15 cellular contexts compared by ENCODE assay signal in the genomic region with DNA sequence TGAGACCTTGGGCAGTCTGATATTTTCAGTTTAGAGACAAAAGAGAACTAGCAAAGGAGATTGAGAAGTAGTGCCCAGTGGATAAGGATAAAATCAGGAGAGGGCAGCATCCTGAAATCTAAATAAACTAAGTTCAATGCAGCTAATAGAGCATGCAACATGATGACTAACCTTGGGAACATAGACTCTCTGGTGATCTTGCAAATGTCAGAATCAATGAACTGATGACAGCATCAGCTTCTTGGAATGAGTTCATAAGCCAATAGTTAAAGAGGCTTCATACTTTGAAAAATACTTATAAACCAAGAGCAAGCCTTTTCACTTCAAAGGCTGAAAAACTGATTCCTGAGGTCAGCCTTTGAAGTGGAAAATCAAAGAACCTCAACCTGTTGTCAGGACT. TPM values are rescaled to one million over a fixed set of nuclear protein-coding genes. Genes with fewer than 3 reads are reported as not detected.
DNase-seq lines count a peak whose midpoint lies in the region; ATAC-seq and TF ChIP-seq lines count a peak whose summit lies in the region.
"Had no signal": no experiment of that assay in that cellular context is flagged by ENCODE, and none has a peak within 500 bp of the region (broad histone marks: within the 10 kb centered on the region; RNA-seq: fewer than 3 reads in every experiment).

No MANE protein-coding gene starts in this region.

- no peak overlapping the region for H3K27ac ChIP-seq in tibial nerve
- H3K27ac ChIP-seq: PC-9 had no signal

- H3K9me3 ChIP-seq in tibial nerve, result no peaks in the 10 kb centered on the region

- no peak overlapping the region for H3K27ac Mint-ChIP-seq in activated T-helper 17 cell treated with anti-CD3 and anti-CD28 coated beads, Interleukin-2, amount 50 U/mL, for 72 hours

- H3K36me3 ChIP-seq in tibial nerve, result no peaks in the 10 kb centered on the region

- TF ChIP-seq CTCF in fibroblast of mammary gland (conservative IDR thresholded peaks at IDR 0.05; ENCODE audit: control insufficient read depth, insufficient read depth, low read depth, low read length) (no peak), tibial nerve (IDR thresholded peaks at IDR 0.05) (no peak)

- H3K27me3 ChIP-seq in tibial nerve, result no peaks in the 10 kb centered on the region

- H3K4me3 ChIP-seq in fibroblast of mammary gland (ENCODE audit: control insufficient read depth, low read depth, low read length) (no peak overlapping the region), tibial nerve (no peak overlapping the region)
- H3K4me3 ChIP-seq: PC-9 had no signal

- TF ChIP-seq POLR2A in tibial nerve (IDR thresholded peaks at IDR 0.05), result no peak

- no peaks in the 10 kb centered on the region for H3K27me3 Mint-ChIP-seq in activated T-helper 17 cell treated with anti-CD3 and anti-CD28 coated beads, Interleukin-2, amount 50 U/mL, for 72 hours

- H3K36me3 Mint-ChIP-seq in activated T-helper 17 cell treated with anti-CD3 and anti-CD28 coated beads, Interleukin-2, amount 50 U/mL, for 72 hours (ENCODE audit: low read depth), result peaks cover 17% of the 10 kb centered on the region

- DNase-seq in GM04504 (ENCODE audit: low read depth), result peak; percentile 2
- DNase-seq in fibroblast of mammary gland (ENCODE audit: low read depth), result peak; percentile 67
- peak; percentile 52 for DNase-seq in renal cortical epithelial cell (ENCODE audit: low read depth)
- DNase-seq in tibial nerve (ENCODE audit: low spot score in 2 of 2), result no peak
- DNase-seq: C1 segment of cervical spinal cord, EL, Karpas-422, MM.1S, NCI-H187 treated with DMSO at 0.1 percent for 48 hours, NCI-H2171 treated with DMSO at 0.1 percent for 48 hours, NCI-H774, PC-9 had no signal

- H3K4me3 Mint-ChIP-seq in activated T-helper 17 cell treated with anti-CD3 and anti-CD28 coated beads, Interleukin-2, amount 50 U/mL, for 72 hours, result no peak overlapping the region

- H3K4me1 ChIP-seq in tibial nerve, result peaks cover 0 to 6% (median 3%) of the 10 kb centered on the region in 4 donors

- H3K4me1 Mint-ChIP-seq in activated T-helper 17 cell treated with anti-CD3 and anti-CD28 coated beads, Interleukin-2, amount 50 U/mL, for 72 hours, result peaks cover 3% of the 10 kb centered on the region

- ATAC-seq in activated T-helper 17 cell treated with anti-CD3 and anti-CD28 coated beads, Interleukin-2, amount 50 U/mL, for 72 hours (replicated peaks), result peak; percentile 57
- no peak for ATAC-seq in GM19328 (IDR thresholded peaks at IDR 0.05; ENCODE audit: unreplicated experiment)
- ATAC-seq in HG02938 (IDR thresholded peaks at IDR 0.05; ENCODE audit: unreplicated experiment), result no peak

- no peak for TF ChIP-seq EP300 in tibial nerve (IDR thresholded peaks at IDR 0.05)

- no peaks in the 10 kb centered on the region for H3K9me3 Mint-ChIP-seq in activated T-helper 17 cell treated with anti-CD3 and anti-CD28 coated beads, Interleukin-2, amount 50 U/mL, for 72 hours

RNA-seq across cellular contexts. Expression of a gene that starts 8.2 kb away (rescaled TPM):
- 1 to 10 TPM; 3.9 to 6.5 TPM for total RNA-seq in activated T-helper 17 cell treated with anti-CD3 and anti-CD28 coated beads, Interleukin-2, amount 50 U/mL, for 72 hours
- total RNA-seq in renal cortical epithelial cell (1.2 and 11.6 TPM in 2 replicates), tibial nerve (10 to 100 TPM in 2 of 4 donors, 1 to 10 TPM in 2; 7.3 to 14.9 (median 9.9) TPM)

RNA-seq across cellular contexts. Expression of a gene that starts 16.1 kb away (rescaled TPM):
- total RNA-seq in activated T-helper 17 cell treated with anti-CD3 and anti-CD28 coated beads, Interleukin-2, amount 50 U/mL, for 72 hours, result 1 to 10 TPM; 1.9 to 4.4 TPM
- 1.6 and 7.7 TPM in 2 replicates for total RNA-seq in renal cortical epithelial cell
- 1 to 10 TPM; 1.4 to 8.4 (median 5.9) TPM for total RNA-seq in tibial nerve

RNA-seq across cellular contexts. Expression of a gene that starts 17.0 kb away (rescaled TPM):
- total RNA-seq in activated T-helper 17 cell treated with anti-CD3 and anti-CD28 coated beads, Interleukin-2, amount 50 U/mL, for 72 hours, result 1 to 10 TPM; 2.1 to 8.0 TPM
- 9.5 TPM in 1 of 2 replicates, not detected in the other for total RNA-seq in renal cortical epithelial cell
- 10 to 100 TPM; 10.3 to 17.3 (median 12.0) TPM for total RNA-seq in tibial nerve

RNA-seq across cellular contexts. Expression of a gene that starts 27.5 kb away (rescaled TPM):
- total RNA-seq in activated T-helper 17 cell treated with anti-CD3 and anti-CD28 coated beads, Interleukin-2, amount 50 U/mL, for 72 hours, result 1 to 10 TPM in 1 of 2 donors, under 1 TPM in 1; 0.84 to 1.7 TPM
- total RNA-seq in renal cortical epithelial cell, result 0.35 and 9.3 TPM in 2 replicates
- total RNA-seq in tibial nerve, result 1 to 10 TPM in 3 of 4 donors, under 1 TPM in 1; 0.84 to 5.1 (median 2.5) TPM

RNA-seq across cellular contexts. Expression of a gene that starts 47.9 kb away (rescaled TPM):
- 1 to 10 TPM; 1.8 to 3.1 TPM for total RNA-seq in activated T-helper 17 cell treated with anti-CD3 and anti-CD28 coated beads, Interleukin-2, amount 50 U/mL, for 72 hours
- total RNA-seq in renal cortical epithelial cell, result 5.3 TPM in 1 of 2 replicates, not detected in the other
- 10 to 100 TPM in 1 of 4 donors, 1 to 10 TPM in 3; 1.5 to 12.6 (median 1.8) TPM for total RNA-seq in tibial nerve

Comparison
In these comparisons a context has a peak if more than half of its experiments do, and no peak if none do; other contexts are left out.
1. DNase-seq: peak in GM04504 (single experiment), fibroblast of mammary gland (single experiment) and renal cortical epithelial cell (single experiment); none in tibial nerve (0 of 2).